Comparison of ENCODE assay signal across 15 cellular contexts in the genomic region with DNA sequence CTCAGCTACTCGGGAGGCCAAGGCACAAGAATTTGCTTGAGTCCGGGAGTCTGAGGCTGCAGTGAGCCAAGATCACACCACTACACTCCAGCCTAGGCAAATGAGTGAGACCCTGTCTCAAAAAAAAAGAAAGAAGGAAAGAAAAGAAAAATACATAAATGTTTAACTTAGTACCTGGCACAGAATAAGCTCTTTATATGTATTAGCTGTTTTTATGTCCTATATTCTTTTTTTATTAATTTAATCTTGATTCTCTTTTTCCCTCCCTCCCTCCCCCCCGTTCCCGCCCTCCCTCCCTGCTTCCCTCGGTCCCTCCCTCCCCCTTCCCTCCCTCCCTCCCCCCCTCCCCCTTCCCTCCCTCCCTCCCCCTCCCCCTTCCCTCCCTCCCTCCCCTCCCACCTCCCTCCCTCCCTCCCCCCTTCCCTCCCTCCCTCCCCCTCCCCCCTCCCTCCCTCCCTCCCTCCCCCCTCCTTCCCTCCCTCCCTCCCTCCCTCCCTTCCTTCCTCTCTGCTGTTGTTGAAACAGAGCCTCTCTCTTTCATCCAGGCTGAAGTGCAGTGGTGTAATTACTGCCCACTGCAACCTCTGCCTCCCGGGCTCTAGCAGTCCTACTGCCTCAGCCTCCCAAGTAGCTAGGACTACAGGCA.
"Had no signal": no experiment of that assay in that cellular context is flagged by ENCODE, and none has a peak within 500 bp of the region (broad histone marks: within the 10 kb centered on the region; RNA-seq: fewer than 3 reads in every experiment).

No MANE protein-coding gene starts in this region.

- H3K4me3 ChIP-seq: cardiac muscle cell, colonic mucosa, left lung, psoas muscle, sigmoid colon, thoracic aorta had no signal

- H3K27me3 Mint-ChIP-seq: stimulated activated naive CD8-positive, alpha-beta T cell treated with anti-CD3 and anti-CD28 coated beads, Interleukin-15, amount 100 ng/mL, for 72 hours had no signal

- H3K27ac Mint-ChIP-seq: nephron progenitor cell had no signal

- H3K4me3 Mint-ChIP-seq: nephron progenitor cell had no signal

- H3K4me1 ChIP-seq: colonic mucosa, psoas muscle had no signal

- H3K27me3 ChIP-seq: cardiac muscle cell, colonic mucosa, left lung, sigmoid colon had no signal

- H3K9me3 Mint-ChIP-seq: nephron progenitor cell had no signal

- H3K36me3 ChIP-seq: cardiac muscle cell, colonic mucosa, left lung, sigmoid colon, thoracic aorta had no signal

- ATAC-seq: left lung; psoas muscle; stimulated activated naive CD8-positive, alpha-beta T cell treated with anti-CD3 and anti-CD28 coated beads, Interleukin-15, amount 100 ng/mL, for 72 hours had no signal

- H3K4me1 Mint-ChIP-seq: nephron progenitor cell had no signal

- DNase-seq: activated CD4-positive, alpha-beta T cell treated with anti-CD3 and anti-CD28 coated beads, Interleukin-2, amount 50 U/mL, for 1 hour; activated effector memory CD4-positive, alpha-beta T cell treated with anti-CD3 and anti-CD28 coated beads, Interleukin-2, amount 50 U/mL, for 16 hours; activated T-cell treated with anti-CD3 and anti-CD28 coated beads, Interleukin-2, amount 50 U/mL, for 1 hour; colonic mucosa; effector CD8-positive, alpha-beta T cell; foreskin melanocyte; head of caudate nucleus; left lung; nephron progenitor cell; psoas muscle; sigmoid colon; stimulated activated naive CD8-positive, alpha-beta T cell treated with anti-CD3 and anti-CD28 coated beads, Interleukin-15, amount 100 ng/mL, for 72 hours; T-helper 2 cell had no signal

- H3K27ac ChIP-seq: cardiac muscle cell, colonic mucosa, left lung, psoas muscle, sigmoid colon, thoracic aorta had no signal

- H3K9me3 ChIP-seq: colonic mucosa, left lung, psoas muscle, sigmoid colon, thoracic aorta had no signal
